ENCODE assay signal across 10 cellular contexts in genomic region chr1:116855788-116856187, GRCh38. TPM values are rescaled to one million over a fixed set of nuclear protein-coding genes. Genes with fewer than 3 reads are reported as not detected.
DNase-seq lines count a peak whose midpoint lies in the region; ATAC-seq and TF ChIP-seq lines count a peak whose summit lies in the region.
"Had no signal": no experiment of that assay in that cellular context is flagged by ENCODE, and none has a peak within 500 bp of the region (broad histone marks: within the 10 kb centered on the region; RNA-seq: fewer than 3 reads in every experiment).

No MANE protein-coding gene starts in this region.

- no peaks in the 10 kb centered on the region for H3K27me3 Mint-ChIP-seq in activated CD4-positive, alpha-beta T cell treated with anti-CD3 and anti-CD28 coated beads, Interleukin-2, amount 10 ng/mL, durations not matched to agents 7 days and 5 days

- POLR2A ChIA-PET in activated CD4-positive, alpha-beta T cell treated with anti-CD3 and anti-CD28 coated beads, Interleukin-2, amount 10 ng/mL, durations not matched to agents 7 days and 5 days (lab: Charles Lee) = no interaction called here

- H3K4me2 ChIP-seq in mesenchymal stem cell (ENCODE audit: low read length, poor library complexity, severe bottlenecking) = no peak overlapping the region

- no peak overlapping the region for H3K23ac ChIP-seq in mesenchymal stem cell (ENCODE audit: low read length in 2 of 2)

- H2BK12ac ChIP-seq in mesenchymal stem cell (ENCODE audit: low read length in 2 of 2) = peak overlapping the region in 1 of 2 experiments; percentile 92

- no peaks in the 10 kb centered on the region for H3K36me3 ChIP-seq in mesenchymal stem cell (ENCODE audit: control insufficient read depth in 1 of 2, insufficient read depth in 2 of 2, low read depth in 1 of 2, low read length in 2 of 2)
- H3K36me3 ChIP-seq in Peyer's patch = no peaks in the 10 kb centered on the region
- H3K36me3 ChIP-seq: ascending aorta had no signal

- TF ChIP-seq CTCF in Peyer's patch (IDR thresholded peaks at IDR 0.05) = no peak

- no peak overlapping the region for H4K91ac ChIP-seq in mesenchymal stem cell (ENCODE audit: low read length)

- no peaks in the 10 kb centered on the region for H3K36me3 Mint-ChIP-seq in activated CD4-positive, alpha-beta T cell treated with anti-CD3 and anti-CD28 coated beads, Interleukin-2, amount 10 ng/mL, durations not matched to agents 7 days and 5 days (ENCODE audit: low read depth)

- H3K18ac ChIP-seq in mesenchymal stem cell (ENCODE audit: low read depth in 1 of 2, low read length in 2 of 2) = peak overlapping the region; percentile 26 to 71

- H3K27me3 ChIP-seq in mesenchymal stem cell (ENCODE audit: control insufficient read depth in 1 of 2, insufficient read depth in 1 of 2, low read length in 2 of 2) (peaks cover 0 to 5% of the 10 kb centered on the region in 2 experiments), Peyer's patch (no peaks in the 10 kb centered on the region)
- H3K27me3 ChIP-seq: ascending aorta had no signal

- no peak overlapping the region for H2AFZ ChIP-seq in mesenchymal stem cell (ENCODE audit: low read depth, low read length)

- H3K9me3 Mint-ChIP-seq in activated CD4-positive, alpha-beta T cell treated with anti-CD3 and anti-CD28 coated beads, Interleukin-2, amount 10 ng/mL, durations not matched to agents 7 days and 5 days = peaks cover 3% of the 10 kb centered on the region

- H3K4me1 Mint-ChIP-seq in activated CD4-positive, alpha-beta T cell treated with anti-CD3 and anti-CD28 coated beads, Interleukin-2, amount 10 ng/mL, durations not matched to agents 7 days and 5 days = peaks cover 17% of the 10 kb centered on the region

- peak; percentile 92 for ATAC-seq in SK-N-SH treated with all-trans-retinoic acid at 6 μM for 48 hours
- ATAC-seq in left lobe of liver = no peak
- ATAC-seq in GM19455 (IDR thresholded peaks at IDR 0.05; ENCODE audit: unreplicated experiment) = no peak

- H3K4me3 Mint-ChIP-seq in activated CD4-positive, alpha-beta T cell treated with anti-CD3 and anti-CD28 coated beads, Interleukin-2, amount 10 ng/mL, durations not matched to agents 7 days and 5 days = no peak overlapping the region

- H3K4ac ChIP-seq in mesenchymal stem cell (ENCODE audit: low read depth in 1 of 2, low read length in 2 of 2) = no peak overlapping the region

- TF ChIP-seq POLR2A in Peyer's patch (IDR thresholded peaks at IDR 0.05) = no peak

- H3K4me3 ChIP-seq in mesenchymal stem cell (ENCODE audit: insufficient read depth in 1 of 2, low read depth in 1 of 2, low read length in 2 of 2) = peak overlapping the region in 1 of 2 experiments; percentile 31
- no peak overlapping the region for H3K4me3 ChIP-seq in Peyer's patch

- no peaks in the 10 kb centered on the region for H3K9me3 ChIP-seq in mesenchymal stem cell (ENCODE audit: control insufficient read depth, low read length)
- H3K9me3 ChIP-seq in Peyer's patch = no peaks in the 10 kb centered on the region
- H3K9me3 ChIP-seq: ascending aorta had no signal

- H4K8ac ChIP-seq in mesenchymal stem cell (ENCODE audit: low read length) = no peak overlapping the region

- peak overlapping the region; percentile 71 for H2BK120ac ChIP-seq in mesenchymal stem cell (ENCODE audit: low read depth, low read length)

- CTCF ChIA-PET in activated CD4-positive, alpha-beta T cell treated with anti-CD3 and anti-CD28 coated beads, Interleukin-2, amount 10 ng/mL, durations not matched to agents 7 days and 5 days (lab: Charles Lee) = interaction anchor here (1.2 to 1.8 kb wide), 2 partner anchors 22 to 28 kb away, joined by 4 to 5 read pairs; no protein-coding TSS in a partner anchor

- no peak overlapping the region for H3K14ac ChIP-seq in mesenchymal stem cell (ENCODE audit: low read length in 2 of 2)

- DNase-seq in COR-L47 (lab: John Stamatoyannopoulos, UW) (peak; percentile 61), NCI-H1417 treated with DMSO at 0.1 percent for 48 hours (lab: John Stamatoyannopoulos, UW) (peak; percentile 57), mesenchymal stem cell (no peak), left lobe of liver (ENCODE audit: low spot score) (no peak), Peyer's patch (no peak)
- no peak for DNase-seq in activated CD4-positive, alpha-beta T cell treated with anti-CD3 and anti-CD28 coated beads, Interleukin-2, amount 10 ng/mL, durations not matched to agents 7 days and 5 days
- DNase-seq: Calu3 had no signal

- H3K27ac ChIP-seq in mesenchymal stem cell (ENCODE audit: low read length, poor library complexity, severe bottlenecking) (peak overlapping the region; percentile 93), Peyer's patch (no peak overlapping the region)

- no peak overlapping the region for H3K27ac Mint-ChIP-seq in activated CD4-positive, alpha-beta T cell treated with anti-CD3 and anti-CD28 coated beads, Interleukin-2, amount 10 ng/mL, durations not matched to agents 7 days and 5 days

- H2BK5ac ChIP-seq in mesenchymal stem cell (ENCODE audit: low read depth, low read length, poor library complexity, severe bottlenecking) = no peak overlapping the region

- H3K4me1 ChIP-seq in mesenchymal stem cell (ENCODE audit: control insufficient read depth, insufficient read depth, low read depth, low read length) = peaks cover 18% of the 10 kb centered on the region
- H3K4me1 ChIP-seq in Peyer's patch = peaks cover 0 to 33% (median 5%) of the 10 kb centered on the region in 4 donors

- WGBS in mesenchymal stem cell = 64% methylated on average over 3 of the region's 3 CpGs

- no peaks in the 10 kb centered on the region for H3K79me1 ChIP-seq in mesenchymal stem cell (replicated peaks; ENCODE audit: low read length, poor library complexity, severe bottlenecking)

- H3K9ac ChIP-seq in mesenchymal stem cell (ENCODE audit: low read length) = no peak overlapping the region

- no peak overlapping the region for H2BK15ac ChIP-seq in mesenchymal stem cell (ENCODE audit: low read depth, poor library complexity, severe bottlenecking)

- peak overlapping the region; percentile 32 for H2AK5ac ChIP-seq in mesenchymal stem cell (ENCODE audit: low read length, severe bottlenecking)

TF ChIP-seq in SK-N-SH treated with all-trans-retinoic acid at 6 μM for 48 hours, 23 proteins besides CTCF, POLR2A, EP300 and RAD21:
- TF ChIP-seq ZFP3 (CRISPR knock-in tag; IDR thresholded peaks at IDR 0.05) = no peak
- no peak for TF ChIP-seq SNAI2 (CRISPR knock-in tag; IDR thresholded peaks at IDR 0.05)
- no peak for TF ChIP-seq ISL1 (CRISPR knock-in tag; IDR thresholded peaks at IDR 0.05)
- no peak for TF ChIP-seq CSDC2 (CRISPR knock-in tag; IDR thresholded peaks at IDR 0.05)
- peak; percentile 78 for TF ChIP-seq TCF4 (CRISPR knock-in tag; IDR thresholded peaks at IDR 0.05; ENCODE audit: borderline replicate concordance)
- no peak for TF ChIP-seq POU6F1 (CRISPR knock-in tag; IDR thresholded peaks at IDR 0.05; ENCODE audit: borderline replicate concordance, low read depth)

RNA-seq across cellular contexts. Expression of gene PTGFRN, which starts 53.9 kb away (rescaled TPM):
- polyA plus RNA-seq in mesenchymal stem cell (2013, experiment 1 of 2) = 73.6 TPM
- 75.7 TPM for polyA plus RNA-seq in mesenchymal stem cell (2013, experiment 2 of 2)
- total RNA-seq in left lobe of liver = 11.9 TPM
- 10 to 100 TPM; 20.6 to 66.6 (median 54.3) TPM for total RNA-seq in Peyer's patch
- total RNA-seq in activated CD4-positive, alpha-beta T cell treated with anti-CD3 and anti-CD28 coated beads, Interleukin-2, amount 10 ng/mL, durations not matched to agents 7 days and 5 days = 1 to 10 TPM in 1 of 2 experiments, under 1 TPM in 1; 0.79 to 1.3 TPM

Comparison
In these comparisons a context has a peak if more than half of its experiments do, and no peak if none do; other contexts are left out.
1. DNase-seq: peak in COR-L47 (single experiment) and NCI-H1417 treated with DMSO at 0.1 percent for 48 hours (single experiment); none in mesenchymal stem cell (single experiment), left lobe of liver (single experiment), Peyer's patch (0 of 3) and activated CD4-positive, alpha-beta T cell treated with anti-CD3 and anti-CD28 coated beads, Interleukin-2, amount 10 ng/mL, durations not matched to agents 7 days and 5 days (single experiment).